Comparison of ENCODE assay signal across 8 cellular contexts in the genomic region with DNA sequence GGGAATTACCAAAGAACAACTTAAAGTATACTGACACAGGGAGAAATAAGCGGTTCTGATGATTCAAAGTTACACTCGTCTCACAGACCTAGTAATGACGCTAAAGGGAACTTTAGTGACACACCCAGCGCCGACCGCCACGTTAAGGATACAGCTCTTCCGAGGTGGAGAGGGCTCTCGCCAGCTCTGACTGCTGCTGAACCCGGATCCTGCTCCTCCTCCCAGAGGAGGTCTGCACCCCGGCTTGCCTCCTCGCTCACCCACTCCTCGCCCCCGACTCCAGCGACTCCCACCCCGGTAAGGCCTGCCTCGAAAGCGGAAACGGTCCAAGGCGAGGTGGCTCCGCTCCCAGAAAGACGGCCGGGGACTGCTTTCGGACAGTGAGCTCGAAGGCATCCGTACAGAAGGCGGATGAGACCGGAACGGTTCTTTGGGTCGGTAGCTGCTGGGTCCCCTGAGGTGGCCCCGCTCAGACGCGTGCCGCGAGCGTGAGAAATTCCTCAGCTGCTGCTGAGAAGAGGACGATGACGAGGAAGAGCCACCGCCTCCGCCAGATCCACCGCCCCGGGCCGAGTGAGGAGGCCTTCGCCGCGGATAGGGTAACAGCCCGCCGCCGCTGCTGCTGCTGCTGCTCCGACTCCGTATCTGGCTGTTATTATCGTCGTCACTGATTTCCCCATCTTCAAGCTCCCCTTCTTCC. TPM values are rescaled to one million over a fixed set of nuclear protein-coding genes. Genes with fewer than 3 reads are reported as not detected.
A peak's percentile ranks its signal among the peaks of the same experiment; 100 is the strongest.
DNase-seq lines count a peak whose midpoint lies in the region; ATAC-seq and TF ChIP-seq lines count a peak whose summit lies in the region.

No MANE protein-coding gene starts in this region.

- H3K27me3 ChIP-seq in CD4-positive, alpha-beta T cell (ENCODE audit: control insufficient read depth, insufficient read depth, low read length), result no peaks in the 10 kb centered on the region
- no peaks in the 10 kb centered on the region for H3K27me3 ChIP-seq in SK-N-SH (ENCODE audit: insufficient read depth)
- no peaks in the 10 kb centered on the region for H3K27me3 ChIP-seq in upper lobe of left lung

- no peaks in the 10 kb centered on the region for H3K27me3 Mint-ChIP-seq in CD4-positive, alpha-beta T cell
- no peaks in the 10 kb centered on the region for H3K27me3 Mint-ChIP-seq in activated naive CD8-positive, alpha-beta T cell

- H4K20me1 ChIP-seq in SK-N-SH (ENCODE audit: insufficient read depth), result peaks cover 30% of the 10 kb centered on the region

- H3F3A ChIP-seq in SK-N-SH (replicated peaks; ENCODE audit: insufficient read depth), result peaks cover 10% of the 10 kb centered on the region

- no peaks in the 10 kb centered on the region for H3K9me3 ChIP-seq in CD4-positive, alpha-beta T cell (ENCODE audit: control insufficient read depth, low read length)
- H3K9me3 ChIP-seq in SK-N-SH (no peaks in the 10 kb centered on the region), upper lobe of left lung (no peaks in the 10 kb centered on the region)

- peaks cover 21 to 32% of the 10 kb centered on the region in 2 experiments for H3K36me3 ChIP-seq in SK-N-SH (replicated peaks in 1 of 2; ENCODE audit: control insufficient read depth in 1 of 2, insufficient read depth in 2 of 2, low read length in 1 of 2)
- H3K36me3 ChIP-seq in upper lobe of left lung, result peaks cover 4 to 22% (median 11%) of the 10 kb centered on the region in 4 donors

- H3K4me3 ChIP-seq in SK-N-SH (ENCODE audit: low read depth in 2 of 2, low read length in 1 of 2), result peak overlapping the region; percentile 85 to 98
- peak overlapping the region; percentile 66 to 91 (median 90) for H3K4me3 ChIP-seq in upper lobe of left lung

- no peak for TF ChIP-seq RAD21 in SK-N-SH (IDR thresholded peaks at IDR 0.05; ENCODE audit: low read length)

- peaks cover 5 to 12% of the 10 kb centered on the region in 2 experiments; a peak in 3 of 4 replicates for H3K4me1 ChIP-seq in SK-N-SH (ENCODE audit: control insufficient read depth in 1 of 2, insufficient read depth in 2 of 2, low read depth in 1 of 2, low read length in 1 of 2)
- peaks cover 26 to 40% (median 28%) of the 10 kb centered on the region in 4 donors for H3K4me1 ChIP-seq in upper lobe of left lung

- POLR2A ChIA-PET in CD4-positive, alpha-beta T cell (lab: Charles Lee), result interaction anchor here (0.6 to 8.4 kb wide), 21 partner anchors 13 to 1924 kb away, joined by 3 to 312 read pairs (median 9); a partner anchor contains a TSS
- POLR2A ChIA-PET in SK-N-SH (lab: Yijun Ruan, JAX), result interaction anchor here (0.5 to 2.9 kb wide), 6 partner anchors 12 to 469 kb away, joined by 3 to 38 read pairs (median 6); a partner anchor contains a TSS

- TF ChIP-seq EP300 in SK-N-SH (IDR thresholded peaks at IDR 0.05; ENCODE audit: borderline replicate concordance in 1 of 2, low read depth in 1 of 2, low read length in 1 of 2), result no peak
- no peak for TF ChIP-seq EP300 in upper lobe of left lung (IDR thresholded peaks at IDR 0.05)

- H3K27ac Mint-ChIP-seq in CD4-positive, alpha-beta T cell, result peak overlapping the region; percentile 97
- H3K27ac Mint-ChIP-seq in activated naive CD8-positive, alpha-beta T cell, result peak overlapping the region; percentile 99

- 1% methylated on average over 34 of the region's 53 CpGs for WGBS in SK-N-SH (ENCODE audit: low lambda C conversion rate)
- 0% methylated on average over 24 to 43 of the region's 53 CpGs for WGBS in upper lobe of left lung, 2 donors

- peaks cover 61% of the 10 kb centered on the region for H3K4me1 Mint-ChIP-seq in CD4-positive, alpha-beta T cell (ENCODE audit: low read depth)
- peaks cover 54% of the 10 kb centered on the region for H3K4me1 Mint-ChIP-seq in activated naive CD8-positive, alpha-beta T cell (ENCODE audit: low read depth)

- peak overlapping the region; percentile 98 for H3K27ac ChIP-seq in CD4-positive, alpha-beta T cell (ENCODE audit: low read depth, low read length)
- H3K27ac ChIP-seq in SK-N-SH (ENCODE audit: low read depth in 2 of 2, low read length in 1 of 2), result peak overlapping the region; percentile 88 to 89
- peak overlapping the region; percentile 96 to 99 (median 99) for H3K27ac ChIP-seq in upper lobe of left lung

- peak; percentile 58 for ATAC-seq in CD4-positive, alpha-beta T cell (ENCODE audit: poor library complexity)
- peak; percentile 31 for ATAC-seq in GM19455 (IDR thresholded peaks at IDR 0.05; ENCODE audit: unreplicated experiment)
- peak; percentile 16 for ATAC-seq in HG03575 (IDR thresholded peaks at IDR 0.05; ENCODE audit: extremely low read depth, insufficient number of reproducible peaks, low FRiP score, unreplicated experiment)
- ATAC-seq in upper lobe of left lung (ENCODE audit: low FRiP score in 2 of 2), result peak; percentile 70 to 73

- TF ChIP-seq POLR2A in upper lobe of left lung (IDR thresholded peaks at IDR 0.05), result peak in 2 of 4 donors; percentile 48 to 69

- no peak overlapping the region; the same call in 1 of the 2 replicates for H2AFZ ChIP-seq in SK-N-SH (ENCODE audit: low read depth)

- CTCF ChIA-PET in CD4-positive, alpha-beta T cell (lab: Charles Lee), result interaction anchor here (1.1 to 4.4 kb wide), 8 partner anchors 10 to 92 kb away, joined by 3 to 52 read pairs (median 6); a partner anchor contains a TSS
- CTCF ChIA-PET in SK-N-SH (lab: Yijun Ruan, JAX), result interaction anchor here (0.6 to 2.8 kb wide), 6 partner anchors 14 to 249 kb away, joined by 3 to 18 read pairs (median 4); a partner anchor contains a TSS

- intact Hi-C loops in CD4-positive, alpha-beta T cell (cut with DNase I, micrococcal nuclease), result loop anchor here (1.0 to 10.0 kb wide), 5 partner anchors 20 to 1298 kb away; a partner anchor contains a TSS
- intact Hi-C loops in cardiac septum (cut with DNase I), result no loop called here
- intact Hi-C loops in posterior vena cava (cut with DNase I), result no loop called here

- peaks cover 54% of the 10 kb centered on the region for H3K36me3 Mint-ChIP-seq in CD4-positive, alpha-beta T cell (ENCODE audit: low read depth)
- H3K36me3 Mint-ChIP-seq in activated naive CD8-positive, alpha-beta T cell, result peaks cover 28% of the 10 kb centered on the region

- no peaks in the 10 kb centered on the region for H3K9me3 Mint-ChIP-seq in CD4-positive, alpha-beta T cell
- peaks cover 6% of the 10 kb centered on the region for H3K9me3 Mint-ChIP-seq in activated naive CD8-positive, alpha-beta T cell (ENCODE audit: low read depth)

- no peaks in the 10 kb centered on the region for H3K9me2 ChIP-seq in SK-N-SH

- peak overlapping the region; percentile 99 for H3K4me3 Mint-ChIP-seq in CD4-positive, alpha-beta T cell
- peak overlapping the region; percentile 98 for H3K4me3 Mint-ChIP-seq in activated naive CD8-positive, alpha-beta T cell

- no peak for TF ChIP-seq CTCF in CD4-positive, alpha-beta T cell (IDR thresholded peaks at IDR 0.05)
- TF ChIP-seq CTCF in SK-N-SH (IDR thresholded peaks at IDR 0.05), result no peak
- no peak for TF ChIP-seq CTCF in upper lobe of left lung (IDR thresholded peaks at IDR 0.05)

- peak overlapping the region; percentile 76 for H3K4me2 ChIP-seq in SK-N-SH

- H3K9ac ChIP-seq in SK-N-SH, result peak overlapping the region; percentile 88

- H3K79me2 ChIP-seq in SK-N-SH (ENCODE audit: insufficient read depth), result peaks cover 75% of the 10 kb centered on the region

- peak; percentile 46 to 78 (median 60) for DNase-seq in CD4-positive, alpha-beta T cell
- DNase-seq in SK-N-SH (peak; percentile 56), cardiac septum (ENCODE audit: low spot score) (peak; percentile 84), posterior vena cava (ENCODE audit: low spot score) (peak; percentile 90), upper lobe of left lung (peak; percentile 72 to 92)

TF ChIP-seq in SK-N-SH, 30 proteins besides CTCF, POLR2A, EP300 and RAD21 (continues in another document):
- TF ChIP-seq RCOR1 (IDR thresholded peaks at IDR 0.05; ENCODE audit: low read length), result no peak
- TF ChIP-seq, protein P1, sequence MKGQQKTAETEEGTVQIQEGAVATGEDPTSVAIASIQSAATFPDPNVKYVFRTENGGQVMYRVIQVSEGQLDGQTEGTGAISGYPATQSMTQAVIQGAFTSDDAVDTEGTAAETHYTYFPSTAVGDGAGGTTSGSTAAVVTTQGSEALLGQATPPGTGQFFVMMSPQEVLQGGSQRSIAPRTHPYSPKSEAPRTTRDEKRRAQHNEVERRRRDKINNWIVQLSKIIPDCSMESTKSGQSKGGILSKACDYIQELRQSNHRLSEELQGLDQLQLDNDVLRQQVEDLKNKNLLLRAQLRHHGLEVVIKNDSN (IDR thresholded peaks at IDR 0.05; ENCODE audit: borderline replicate concordance, low read depth), result no peak
- peak; percentile 27; the same call in 1 of the 2 replicates for TF ChIP-seq GABPA (IDR thresholded peaks at IDR 0.05; ENCODE audit: low read depth)
- TF ChIP-seq ELF1 (IDR thresholded peaks at IDR 0.05), result no peak
- no peak for TF ChIP-seq NFIC (IDR thresholded peaks at IDR 0.05; ENCODE audit: borderline replicate concordance)
- peak; percentile 65; the same call in 1 of the 2 replicates for TF ChIP-seq SIN3A (IDR thresholded peaks at IDR 0.05; ENCODE audit: borderline replicate concordance, low read depth, low read length)

RNA-seq across cellular contexts. Expression of a gene that starts 0.6 kb away (rescaled TPM):
- total RNA-seq in CD4-positive, alpha-beta T cell, result 100 to 1,000 TPM; 131 to 135 TPM
- 19.1 and 32.0 TPM in 2 replicates for polyA plus RNA-seq in SK-N-SH (2012; rRNA removed)
- polyA plus RNA-seq in SK-N-SH (2012; cell fraction: cytosol; rRNA removed), result 9.5 and 10.9 TPM in 2 replicates
- 76.5 and 180 TPM in 2 replicates for polyA plus RNA-seq in SK-N-SH (2012; cell fraction: nucleus; rRNA removed)
- total RNA-seq in cardiac septum (19.9 TPM), posterior vena cava (10 to 100 TPM; 47.2 to 47.9 TPM), upper lobe of left lung (100 to 1,000 TPM in 3 of 6 donors, 10 to 100 TPM in 3; 35.9 to 225 (median 74.1) TPM)

RNA-seq across cellular contexts. Expression of a gene that starts 1.1 kb away (rescaled TPM):
- 10 to 100 TPM; 12.1 to 12.6 TPM for total RNA-seq in CD4-positive, alpha-beta T cell
- 2.9 and 4.6 TPM in 2 replicates for polyA plus RNA-seq in SK-N-SH (2012; rRNA removed)
- 4.1 and 5.7 TPM in 2 replicates for polyA plus RNA-seq in SK-N-SH (2012; cell fraction: cytosol; rRNA removed)
- 4.3 and 6.0 TPM in 2 replicates for polyA plus RNA-seq in SK-N-SH (2012; cell fraction: nucleus; rRNA removed)
- total RNA-seq in cardiac septum (7.8 TPM), posterior vena cava (1 to 10 TPM; 3.9 to 4.0 TPM), upper lobe of left lung (1 to 10 TPM; 2.1 to 5.0 (median 3.6) TPM)

RNA-seq across cellular contexts. Expression of a gene that starts 22.9 kb away (rescaled TPM):
- total RNA-seq in CD4-positive, alpha-beta T cell, result 10 to 100 TPM in 1 of 2 experiments, 1 to 10 TPM in 1; 8.9 to 11.6 TPM
- 12.6 and 17.4 TPM in 2 replicates for polyA plus RNA-seq in SK-N-SH (2012; rRNA removed)
- 19.3 and 20.4 TPM in 2 replicates for polyA plus RNA-seq in SK-N-SH (2012; cell fraction: cytosol; rRNA removed)
- 1.6 and 8.1 TPM in 2 replicates for polyA plus RNA-seq in SK-N-SH (2012; cell fraction: nucleus; rRNA removed)
- total RNA-seq in cardiac septum, result 24.1 TPM
- 10 to 100 TPM; 12.9 to 14.1 TPM for total RNA-seq in posterior vena cava
- 10 to 100 TPM in 5 of 6 donors, 1 to 10 TPM in 1; 9.4 to 35.4 (median 20.5) TPM for total RNA-seq in upper lobe of left lung

Comparison
In these comparisons a context has a peak if more than half of its experiments do, and no peak if none do; other contexts are left out.
1. Peak in every context shown above with its lines: DNase-seq, ATAC-seq, H3K4me3 ChIP-seq and H3K27ac ChIP-seq.
2. ATAC-seq: peak in every context shown above with its lines; median percentile 72 in upper lobe of left lung; 58 in CD4-positive, alpha-beta T cell; 31 in GM19455; 16 in HG03575.
3. intact Hi-C loops: an anchor here in CD4-positive, alpha-beta T cell (1.0 to 10.0 kb wide); none called in cardiac septum and posterior vena cava.